ENCODE assay signal across 8 cellular contexts in genomic region chr1:99970713-99971255, GRCh38. TPM values are rescaled to one million over a fixed set of nuclear protein-coding genes. Genes with fewer than 3 reads are reported as not detected.
DNase-seq lines count a peak whose midpoint lies in the region; ATAC-seq and TF ChIP-seq lines count a peak whose summit lies in the region.

No MANE protein-coding gene starts in this region.

- H2BK120ac ChIP-seq in neuronal stem cell (ENCODE audit: low read depth, low read length): no peak overlapping the region

- peak overlapping the region; percentile 96 for H3K4me2 ChIP-seq in neuronal stem cell (ENCODE audit: insufficient read depth, low read length, poor library complexity, severe bottlenecking)

- H2AFZ ChIP-seq in neuronal stem cell (ENCODE audit: low read length): peak overlapping the region; percentile 99

- no peak overlapping the region for H3K27ac ChIP-seq in neuronal stem cell (replicated peaks; ENCODE audit: low read length)

- no peak overlapping the region for H3K4ac ChIP-seq in neuronal stem cell (ENCODE audit: low read length)

- H3K79me1 ChIP-seq in neuronal stem cell (ENCODE audit: low read depth, low read length): no peaks in the 10 kb centered on the region

- no peak overlapping the region for H2BK5ac ChIP-seq in neuronal stem cell (ENCODE audit: low read length)

- H3K9me3 Mint-ChIP-seq in Calu3 (ENCODE audit: low read depth, unreplicated experiment) (no peaks in the 10 kb centered on the region), endothelial cell (ENCODE audit: unreplicated experiment) (no peaks in the 10 kb centered on the region)

- peak overlapping the region; percentile 98 for H3K4me3 Mint-ChIP-seq in Calu3 (ENCODE audit: low read depth, unreplicated experiment)
- peak overlapping the region; percentile 100 for H3K4me3 Mint-ChIP-seq in endothelial cell (ENCODE audit: unreplicated experiment)

- ATAC-seq in HG03139 (IDR thresholded peaks at IDR 0.05; ENCODE audit: unreplicated experiment) (no peak), GM19463 (IDR thresholded peaks at IDR 0.05; ENCODE audit: unreplicated experiment) (no peak)

- H3K4me1 Mint-ChIP-seq in Calu3 (ENCODE audit: low read depth, unreplicated experiment): peaks cover 14% of the 10 kb centered on the region
- peaks cover 18% of the 10 kb centered on the region for H3K4me1 Mint-ChIP-seq in endothelial cell (ENCODE audit: unreplicated experiment)

- H3K4me1 ChIP-seq in NT2/D1 (ENCODE audit: insufficient read depth, insufficient read length) (no peaks in the 10 kb centered on the region), neuronal stem cell (ENCODE audit: control insufficient read depth in 2 of 2, insufficient read depth in 1 of 2, low read depth in 1 of 2, low read length in 2 of 2) (peaks cover 3 to 5% of the 10 kb centered on the region in 2 donors)

- TSS peak; percentile 37 for BruUV-seq in Calu3 (replicated peaks; lab: Mats Ljungman, UMichigan)

- H4K8ac ChIP-seq in neuronal stem cell (ENCODE audit: low read depth, low read length): no peak overlapping the region

- no peak overlapping the region for H3K18ac ChIP-seq in neuronal stem cell (ENCODE audit: low read length)

- CTCF ChIA-PET in Calu3 (lab: Charles Lee): no interaction called here

- H3K14ac ChIP-seq in neuronal stem cell (ENCODE audit: low read length): no peak overlapping the region

- H3K27me3 Mint-ChIP-seq in Calu3 (ENCODE audit: unreplicated experiment) (no peaks in the 10 kb centered on the region), endothelial cell (ENCODE audit: unreplicated experiment) (peaks cover 9% of the 10 kb centered on the region)

- peaks cover 18% of the 10 kb centered on the region for H3K36me3 ChIP-seq in NT2/D1 (ENCODE audit: insufficient read depth, insufficient read length, low read length)
- peaks cover 0 to 12% of the 10 kb centered on the region in 2 donors for H3K36me3 ChIP-seq in neuronal stem cell (replicated peaks in 1 of 2; ENCODE audit: control insufficient read depth in 2 of 2, insufficient read depth in 2 of 2, low read length in 2 of 2)

- TF ChIP-seq CTCF in Calu3 (IDR thresholded peaks at IDR 0.05; ENCODE audit: unreplicated experiment) (no peak), endothelial cell (IDR thresholded peaks at IDR 0.05; ENCODE audit: unreplicated experiment) (no peak), GM10266 (IDR thresholded peaks at IDR 0.05; ENCODE audit: control insufficient read depth, insufficient read depth, low read depth, missing control alignments) (no peak)

- H2BK15ac ChIP-seq in neuronal stem cell (ENCODE audit: low read length): no peak overlapping the region

- H3K4me3 ChIP-seq in NT2/D1 (ENCODE audit: insufficient read length, low read depth) (peak overlapping the region; percentile 78), neuronal stem cell (ENCODE audit: low read length in 2 of 2) (peak overlapping the region; percentile 67 to 93)

- no peak overlapping the region for H4K91ac ChIP-seq in neuronal stem cell (ENCODE audit: low read depth, low read length, poor library complexity)

- no peak overlapping the region for H3K23ac ChIP-seq in neuronal stem cell (ENCODE audit: low read depth, low read length, poor library complexity)

- no peaks in the 10 kb centered on the region for H3K27me3 ChIP-seq in NT2/D1 (ENCODE audit: insufficient read depth, insufficient read length)
- H3K27me3 ChIP-seq in neuronal stem cell (ENCODE audit: control insufficient read depth in 3 of 3, insufficient read depth in 3 of 3, low read depth in 1 of 3, low read length in 3 of 3): no peaks in the 10 kb centered on the region

- no peak overlapping the region for H2AK5ac ChIP-seq in neuronal stem cell (ENCODE audit: low read depth, low read length)

- peak overlapping the region; percentile 83 for H3K9ac ChIP-seq in NT2/D1 (ENCODE audit: insufficient read length, low read depth)
- H3K9ac ChIP-seq in neuronal stem cell (ENCODE audit: low read depth, low read length, poor library complexity): no peak overlapping the region

- intact Hi-C loops in Calu3 (cut with micrococcal nuclease; ENCODE audit: unreplicated experiment): no loop called here

- no peaks in the 10 kb centered on the region for H3K9me3 ChIP-seq in NT2/D1 (ENCODE audit: insufficient read depth, low read length)
- H3K9me3 ChIP-seq in neuronal stem cell (replicated peaks in 1 of 2; ENCODE audit: control insufficient read depth in 2 of 2, insufficient read depth in 1 of 2, low read depth in 1 of 2, low read length in 2 of 2): no peaks in the 10 kb centered on the region

- H3K27ac Mint-ChIP-seq in Calu3 (ENCODE audit: unreplicated experiment): peak overlapping the region; percentile 88
- H3K27ac Mint-ChIP-seq in endothelial cell (ENCODE audit: unreplicated experiment): peak overlapping the region; percentile 80

- H3K36me3 Mint-ChIP-seq in Calu3 (ENCODE audit: insufficient read depth, unreplicated experiment): peaks cover 29% of the 10 kb centered on the region
- peaks cover 4% of the 10 kb centered on the region for H3K36me3 Mint-ChIP-seq in endothelial cell (ENCODE audit: low read depth, unreplicated experiment)

- no CpG with 5 or more reads among the region's 7 CpGs for WGBS in neuronal stem cell (ENCODE audit: extremely low coverage in 2 of 2, insufficient read length in 2 of 2, insufficient replicate concordance in 1 of 2), 2 donors

- H2BK12ac ChIP-seq in neuronal stem cell (ENCODE audit: low read length): no peak overlapping the region

- DNase-seq in Calu3: no peak
- DNase-seq in NT2/D1 (ENCODE audit: low read depth, low spot score): no peak
- no peak for DNase-seq in endothelial cell (ENCODE audit: low spot score)
- no peak for DNase-seq in neuronal stem cell (ENCODE audit: low spot score)
- DNase-seq in NAMALWA (ENCODE audit: low spot score): no peak
- no peak for DNase-seq in GM10266 (ENCODE audit: extremely low spot score)

RNA-seq across cellular contexts. Expression of gene SLC35A3, which starts 1.0 kb away (rescaled TPM):
- total RNA-seq in Calu3 (2022) (31.2 and 33.9 TPM in 2 replicates), endothelial cell (ENCODE audit: unreplicated experiment) (19.0 TPM)
- polyA plus RNA-seq in neuronal stem cell (2013, experiment 1 of 2): 9.1 TPM
- 9.3 TPM for polyA plus RNA-seq in neuronal stem cell (2013, experiment 2 of 2)
